ENCODE assay signal across 12 cellular contexts in genomic region chr13:75415720-75416119, GRCh38.
DNase-seq lines count a peak whose midpoint lies in the region; ATAC-seq and TF ChIP-seq lines count a peak whose summit lies in the region.
"Had no signal": no experiment of that assay in that cellular context is flagged by ENCODE, and none has a peak within 500 bp of the region (broad histone marks: within the 10 kb centered on the region; RNA-seq: fewer than 3 reads in every experiment).

No MANE protein-coding gene starts in this region.

- BruUV-seq in PC-9 (replicated peaks; lab: Mats Ljungman, UMichigan): no TSS peak

- H3K27ac ChIP-seq in PC-9: peak overlapping the region; percentile 65; the same call in 1 of the 2 replicates

- H3K27me3 ChIP-seq in PC-9 (ENCODE audit: insufficient read depth, low read depth): no peaks in the 10 kb centered on the region

- no peak overlapping the region for H3K4me3 ChIP-seq in PC-9

- peak overlapping the region; percentile 55 for H3K4me2 ChIP-seq in PC-9

- peaks cover 40% of the 10 kb centered on the region for H3K79me2 ChIP-seq in PC-9 (ENCODE audit: low read depth)

- CTCF ChIA-PET in PC-9 (lab: Charles Lee): interaction anchor here (0.6 kb wide), 1 partner anchor 134 kb away, joined by 14 read pairs; no protein-coding TSS in a partner anchor

- peaks cover 37% of the 10 kb centered on the region for H3F3A ChIP-seq in PC-9 (ENCODE audit: insufficient read depth, low read depth)

- no peak for TF ChIP-seq CTCF in PC-9 (conservative IDR thresholded peaks at IDR 0.05)

- intact Hi-C loops in PC-9 (cut with micrococcal nuclease; ENCODE audit: unreplicated experiment) (loop anchor here (2.0 kb wide), 1 partner anchor 65 kb away; no protein-coding TSS in a partner anchor), sciatic nerve (cut with DNase I) (no loop called here)

- H3K4me1 ChIP-seq in PC-9 (replicated peaks; ENCODE audit: insufficient read depth): peaks cover 50% of the 10 kb centered on the region

- ATAC-seq in sciatic nerve (peak; percentile 78), GM18505 (IDR thresholded peaks at IDR 0.05; ENCODE audit: unreplicated experiment) (no peak)

- DNase-seq in ELR (ENCODE audit: low read depth): peak; percentile 66
- DNase-seq in PC-9: peak in 1 of 2 experiments; percentile 77
- DNase-seq in fibroblast of peridontal ligament (ENCODE audit: extremely low read depth): peak; percentile 97
- DNase-seq in sciatic nerve (ENCODE audit: low spot score): no peak
- no peak for DNase-seq in NCI-H2029 treated with DMSO at 0.1 percent for 48 hours (lab: John Stamatoyannopoulos, UW)
- DNase-seq in germinal center (ENCODE audit: low spot score): no peak
- DNase-seq in activated T-cell treated with anti-CD3 and anti-CD28 coated beads, Interleukin-2, amount 50 U/mL, for 48 hours: no peak
- DNase-seq: activated gamma-delta T cell, foreskin melanocyte, GDM1, NCI-H2171 treated with DMSO at 0.1 percent for 48 hours had no signal

- no peaks in the 10 kb centered on the region for H3K9me3 ChIP-seq in PC-9 (ENCODE audit: insufficient read depth, low read depth)

- no peak for TF ChIP-seq POLR2A in GM18505 (IDR thresholded peaks at IDR 0.05; ENCODE audit: borderline replicate concordance, extremely low read depth, insufficient read depth, insufficient read length)

- H3K36me3 ChIP-seq in PC-9 (ENCODE audit: low read depth): no peaks in the 10 kb centered on the region; the same call in 1 of the 2 replicates

- H4K20me1 ChIP-seq in PC-9 (ENCODE audit: insufficient read depth): no peaks in the 10 kb centered on the region

- H3K9me2 ChIP-seq in PC-9 (ENCODE audit: insufficient read depth): no peaks in the 10 kb centered on the region

- no peak overlapping the region for H2AFZ ChIP-seq in PC-9

- POLR2A ChIA-PET in PC-9 (lab: Charles Lee; ENCODE audit: unreplicated experiment): interaction anchor here (0.6 to 0.7 kb wide), 2 partner anchors 28 to 1368 kb away, joined by 4 to 6 read pairs; no protein-coding TSS in a partner anchor

Comparison
In these comparisons a context has a peak if more than half of its experiments do, and no peak if none do; other contexts are left out.
1. DNase-seq: peak in ELR (single experiment) and fibroblast of peridontal ligament (single experiment); none in sciatic nerve (single experiment), NCI-H2029 treated with DMSO at 0.1 percent for 48 hours (single experiment), germinal center (single experiment) and activated T-cell treated with anti-CD3 and anti-CD28 coated beads, Interleukin-2, amount 50 U/mL, for 48 hours (0 of 2).